In the genomic region with DNA sequence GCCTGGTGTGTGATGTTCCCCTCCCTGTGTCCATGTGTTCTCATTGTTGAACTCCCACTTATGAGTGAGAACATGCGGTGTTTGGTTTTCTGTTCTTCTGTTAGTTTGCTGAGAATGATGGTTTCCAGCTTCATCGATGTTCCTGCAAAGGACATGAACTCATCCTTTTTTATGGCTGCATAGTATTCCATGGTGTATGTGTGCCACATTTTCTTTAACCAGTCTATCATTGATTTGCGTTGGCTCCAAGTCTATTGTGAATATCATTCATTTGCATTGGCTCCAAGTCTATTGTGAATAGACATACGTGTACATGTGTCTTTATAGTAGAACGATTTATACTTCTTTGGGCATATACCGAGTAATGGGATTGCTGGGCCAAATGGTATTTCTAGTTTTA, we compare ENCODE assay signal across 5 cellular contexts. TPM values are rescaled to one million over a fixed set of nuclear protein-coding genes. Genes with fewer than 3 reads are reported as not detected.
"Had no signal": no experiment of that assay in that cellular context is flagged by ENCODE, and none has a peak within 500 bp of the region (broad histone marks: within the 10 kb centered on the region; RNA-seq: fewer than 3 reads in every experiment).

No MANE protein-coding gene starts in this region.

RNA-seq across cellular contexts. Expression of gene PIP, which starts 18.8 kb away (rescaled TPM):
- total RNA-seq: HepG2, HT-29, HT1080, IMR-90 had no signal
- polyA plus RNA-seq: HepG2, IgD-negative memory B cell, IMR-90 had no signal

RNA-seq across cellular contexts. Expression of gene TAS2R39, which starts 32.5 kb away (rescaled TPM):
- total RNA-seq: HepG2, HT-29, HT1080, IMR-90 had no signal
- polyA plus RNA-seq: HepG2, IgD-negative memory B cell, IMR-90 had no signal
